Comparison of ENCODE assay signal across 8 cellular contexts in genomic region chr15:72117698-72118399, GRCh38. TPM values are rescaled to one million over a fixed set of nuclear protein-coding genes. Genes with fewer than 3 reads are reported as not detected.
DNase-seq lines count a peak whose midpoint lies in the region; ATAC-seq and TF ChIP-seq lines count a peak whose summit lies in the region.

TSS of gene MYO9A (minus strand) at chr15:72118150. CDS start at chr15:72046563, 71,587 bp downstream.

- DNase-seq in BE2C (peak; percentile 99), NCI-H748 (lab: John Stamatoyannopoulos, UW; ENCODE audit: unreplicated experiment) (peak; percentile 95), cortex of kidney (lab: John Stamatoyannopoulos, UW) (peak; percentile 100)
- peak; percentile 99 for DNase-seq in activated CD4-positive, alpha-beta T cell treated with anti-CD3 and anti-CD28 coated beads, Interleukin-2, amount 50 U/mL, for 1 hour
- peak; percentile 98 to 100 (median 100) for DNase-seq in stimulated activated CD4-positive, alpha-beta T cell treated with anti-CD3 and anti-CD28 coated beads, Interleukin-1b, Interleukin-23, amount 100 ng/mL, for 24 hours (ENCODE audit: low read depth in 4 of 4, low spot score in 1 of 4)

- peak within 1 kb of the TSS; percentile 84 for H3K4me3 ChIP-seq in BE2C (ENCODE audit: low read depth, low read length)

- ATAC-seq in GM19395 (IDR thresholded peaks at IDR 0.05; ENCODE audit: unreplicated experiment), result peak; percentile 74
- ATAC-seq in HG03558 (IDR thresholded peaks at IDR 0.05; ENCODE audit: extremely low read depth, unreplicated experiment), result peak; percentile 35

- no peaks in the 10 kb centered on the region for H3K27me3 ChIP-seq in BE2C
- H3K27me3 ChIP-seq in layer of hippocampus (ENCODE audit: control insufficient read depth, insufficient read depth, low read length), result no peaks in the 10 kb centered on the region

- TF ChIP-seq CTCF in BE2C (IDR thresholded peaks at IDR 0.05; ENCODE audit: low read depth, low read length), result no peak

- no peaks in the 10 kb centered on the region for H3K9me3 ChIP-seq in BE2C

- H3K36me3 ChIP-seq in BE2C, result no peaks in the 10 kb centered on the region; the same call in 1 of the 2 replicates

- peak within 1 kb of the TSS; percentile 98 for H3K27ac ChIP-seq in layer of hippocampus (ENCODE audit: low read depth, low read length)

- H3K4me1 ChIP-seq in BE2C, result no peaks in the 10 kb centered on the region; the same call in 1 of the 2 replicates

RNA-seq across cellular contexts. Expression of gene MYO9A, which starts in this region (rescaled TPM):
- 4.1 TPM for polyA plus RNA-seq in BE2C (2012; ENCODE audit: insufficient read depth, insufficient read length, low read depth)

Comparison
In these comparisons a context has a peak if more than half of its experiments do, and no peak if none do; other contexts are left out.
1. Peak in every context shown above with its lines: DNase-seq, ATAC-seq, H3K4me3 ChIP-seq and H3K27ac ChIP-seq.